Comparison of ENCODE assay signal across 3 cellular contexts in genomic region chr19:6963937-6964336, GRCh38.
TF ChIP-seq lines count a peak whose summit lies in the region.

No MANE protein-coding gene starts in this region.

TF ChIP-seq in HCT116, 20 proteins besides CTCF, POLR2A, EP300 and RAD21 (continued from another document):
- TF ChIP-seq ZFX (IDR thresholded peaks at IDR 0.05) (no peak), TCF7L2 (IDR thresholded peaks at IDR 0.05; ENCODE audit: borderline replicate concordance, extremely low read depth, insufficient read depth, insufficient read length) (no peak), EZH2 (IDR thresholded peaks at IDR 0.05) (no peak), SIN3A (IDR thresholded peaks at IDR 0.05; ENCODE audit: low read depth) (no peak), FOSL1 (IDR thresholded peaks at IDR 0.05; ENCODE audit: low read depth) (no peak), MAX (IDR thresholded peaks at IDR 0.05) (no peak), ZBTB33 (IDR thresholded peaks at IDR 0.05; ENCODE audit: extremely low read depth, insufficient replicate concordance, low read length) (no peak), EGR1 (IDR thresholded peaks at IDR 0.05; ENCODE audit: low read depth) (no peak)

TF ChIP-seq in WTC11, 78 proteins besides CTCF, POLR2A, EP300 and RAD21 (continued from another document):
- no peak for TF ChIP-seq GRHL2 (CRISPR knock-in tag; IDR thresholded peaks at IDR 0.05; ENCODE audit: insufficient replicate concordance, severe bottlenecking)
- TF ChIP-seq ZNF416 (CRISPR knock-in tag; IDR thresholded peaks at IDR 0.05) = no peak
- no peak for TF ChIP-seq AR (CRISPR knock-in tag; IDR thresholded peaks at IDR 0.05)
- no peak for TF ChIP-seq TEAD1 (CRISPR knock-in tag; IDR thresholded peaks at IDR 0.05)
- TF ChIP-seq FOXK1 (CRISPR knock-in tag; IDR thresholded peaks at IDR 0.05) = no peak
- TF ChIP-seq TEAD4 (CRISPR knock-in tag; IDR thresholded peaks at IDR 0.05) = no peak
- no peak for TF ChIP-seq NR2C2 (CRISPR knock-in tag; IDR thresholded peaks at IDR 0.05)
- TF ChIP-seq PRRX2 (CRISPR knock-in tag; IDR thresholded peaks at IDR 0.05) = no peak
- TF ChIP-seq ZNF396 (CRISPR knock-in tag; IDR thresholded peaks at IDR 0.05; ENCODE audit: borderline replicate concordance) = no peak
- TF ChIP-seq ARID4B (CRISPR knock-in tag; IDR thresholded peaks at IDR 0.05; ENCODE audit: borderline replicate concordance) = no peak
- no peak for TF ChIP-seq USF1 (CRISPR knock-in tag; IDR thresholded peaks at IDR 0.05)
- no peak for TF ChIP-seq ZNF219 (CRISPR knock-in tag; IDR thresholded peaks at IDR 0.05; ENCODE audit: borderline replicate concordance)
- no peak for TF ChIP-seq HMGA2 (CRISPR knock-in tag; IDR thresholded peaks at IDR 0.05)
- no peak for TF ChIP-seq JAZF1 (CRISPR knock-in tag; IDR thresholded peaks at IDR 0.05)
- TF ChIP-seq E2F4 (CRISPR knock-in tag; IDR thresholded peaks at IDR 0.05; ENCODE audit: borderline replicate concordance, low read depth) = no peak

TF ChIP-seq in H1, 55 proteins besides CTCF, POLR2A, EP300 and RAD21:
- no peak for TF ChIP-seq CTBP2 (IDR thresholded peaks at IDR 0.05; ENCODE audit: borderline replicate concordance, insufficient read depth, insufficient read length, low read length)
- no peak for TF ChIP-seq EGR1 (IDR thresholded peaks at IDR 0.05; ENCODE audit: borderline replicate concordance, low read depth, low read length)
- TF ChIP-seq POLR2AphosphoS5 (IDR thresholded peaks at IDR 0.05; ENCODE audit: low read depth, low read length) = no peak
- no peak for TF ChIP-seq TBP (IDR thresholded peaks at IDR 0.05; ENCODE audit: low read depth, low read length)
- no peak for TF ChIP-seq CHD7 (IDR thresholded peaks at IDR 0.05; ENCODE audit: insufficient replicate concordance, low read length)
- no peak for TF ChIP-seq JUND (IDR thresholded peaks at IDR 0.05; ENCODE audit: low read length)
- no peak for TF ChIP-seq MAX (IDR thresholded peaks at IDR 0.05)
- TF ChIP-seq CREB1 (IDR thresholded peaks at IDR 0.05) = no peak
- TF ChIP-seq SP2 (IDR thresholded peaks at IDR 0.05; ENCODE audit: low read length) = no peak
- TF ChIP-seq CHD2 (IDR thresholded peaks at IDR 0.05; ENCODE audit: low read length) = no peak
- TF ChIP-seq POU5F1 (IDR thresholded peaks at IDR 0.05; ENCODE audit: low read depth, low read length) = no peak
- no peak for TF ChIP-seq TAF1 (IDR thresholded peaks at IDR 0.05; ENCODE audit: low read depth, low read length)
- no peak for TF ChIP-seq BRCA1 (IDR thresholded peaks at IDR 0.05; ENCODE audit: low read depth, low read length)
- no peak for TF ChIP-seq BCL11A (IDR thresholded peaks at IDR 0.05; ENCODE audit: low read depth in 2 of 2, low read length in 2 of 2)
- no peak for TF ChIP-seq SP4 (IDR thresholded peaks at IDR 0.05; ENCODE audit: low read length)
